ENCODE assay signal across 11 cellular contexts in the genomic region with DNA sequence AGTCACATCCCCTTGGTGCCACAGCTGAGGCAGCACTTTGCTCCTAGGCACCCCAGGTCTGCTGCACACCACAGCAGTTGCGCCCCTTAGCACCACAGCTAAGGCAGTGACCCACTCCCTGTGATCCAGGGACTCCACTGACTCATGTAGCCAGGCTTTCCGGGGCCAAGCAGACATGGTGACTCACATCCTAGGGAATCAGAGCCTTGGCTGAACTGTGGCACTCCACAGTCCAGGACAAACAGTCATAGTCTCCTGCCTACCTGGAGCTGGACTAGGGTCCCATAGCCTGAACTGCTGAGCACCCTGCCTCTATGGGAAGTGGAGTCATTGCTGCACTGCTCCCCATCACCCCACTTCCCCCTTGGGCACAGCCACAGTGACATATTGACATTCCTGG.
A peak's percentile ranks its signal among the peaks of the same experiment; 100 is the strongest.
DNase-seq lines count a peak whose midpoint lies in the region; ATAC-seq and TF ChIP-seq lines count a peak whose summit lies in the region.
"Had no signal": no experiment of that assay in that cellular context is flagged by ENCODE, and none has a peak within 500 bp of the region (broad histone marks: within the 10 kb centered on the region; RNA-seq: fewer than 3 reads in every experiment).

No MANE protein-coding gene starts in this region.

- H3K79me2 ChIP-seq in GM23248 (ENCODE audit: insufficient read depth) = no peaks in the 10 kb centered on the region
- H3K79me2 ChIP-seq in fibroblast of lung (ENCODE audit: control insufficient read depth, insufficient read depth, low read length) = no peaks in the 10 kb centered on the region

- peaks cover 36% of the 10 kb centered on the region for H3K4me1 ChIP-seq in GM23248 (ENCODE audit: insufficient read depth)
- peaks cover 4% of the 10 kb centered on the region for H3K4me1 ChIP-seq in SJCRH30
- peaks cover 14% of the 10 kb centered on the region for H3K4me1 ChIP-seq in fibroblast of lung (ENCODE audit: control insufficient read depth, extremely low read depth, insufficient read depth, low read length)

- peak overlapping the region; percentile 72 for H3K27ac ChIP-seq in GM23248
- no peak overlapping the region for H3K27ac ChIP-seq in SJCRH30
- peak overlapping the region; percentile 56 for H3K27ac ChIP-seq in fibroblast of lung (ENCODE audit: insufficient read depth, low read length)
- H3K27ac ChIP-seq: SK-N-MC had no signal

- H3K27me3 ChIP-seq in GM23248 (replicated peaks; ENCODE audit: insufficient read depth) = no peaks in the 10 kb centered on the region
- no peaks in the 10 kb centered on the region for H3K27me3 ChIP-seq in SJCRH30
- H3K27me3 ChIP-seq in fibroblast of lung (ENCODE audit: control insufficient read depth, insufficient read depth, low read length) = no peaks in the 10 kb centered on the region

- no peaks in the 10 kb centered on the region for H3K36me3 ChIP-seq in GM23248 (ENCODE audit: low read depth)
- no peaks in the 10 kb centered on the region for H3K36me3 ChIP-seq in SJCRH30
- no peaks in the 10 kb centered on the region for H3K36me3 ChIP-seq in fibroblast of lung (ENCODE audit: control insufficient read depth, insufficient read depth, low read length)

- in situ Hi-C loops in GM23248 (cut with MboI) = no loop called here

- ATAC-seq in GM19467 (IDR thresholded peaks at IDR 0.05; ENCODE audit: unreplicated experiment) (no peak), left lobe of liver (no peak)
- ATAC-seq: activated CD8-positive, alpha-beta memory T cell treated with anti-CD3 and anti-CD28 coated beads, Interleukin-2, amount 10 ng/mL, durations not matched to agents 7 days and 5 days had no signal

- no peak overlapping the region for H3K4me3 ChIP-seq in GM23248
- no peak overlapping the region for H3K4me3 ChIP-seq in SJCRH30
- H3K4me3 ChIP-seq in fibroblast of lung (replicated peaks in 1 of 4; ENCODE audit: control extremely low read depth in 1 of 4, insufficient read depth in 1 of 4, low read depth in 3 of 4, low read length in 4 of 4) = no peak overlapping the region
- no peak overlapping the region for H3K4me3 ChIP-seq in skeletal muscle cell (ENCODE audit: low read depth, low read length)
- H3K4me3 ChIP-seq: SK-N-MC had no signal

- H3F3A ChIP-seq in GM23248 (ENCODE audit: insufficient read depth) = peaks cover 4% of the 10 kb centered on the region; the same call in 1 of the 2 replicates

- H3K9ac ChIP-seq in GM23248 (peak overlapping the region; percentile 56; the same call in 1 of the 2 replicates), fibroblast of lung (ENCODE audit: insufficient read depth, low read length) (no peak overlapping the region)

- no peaks in the 10 kb centered on the region for H3K9me3 ChIP-seq in GM23248 (ENCODE audit: low read depth)
- H3K9me3 ChIP-seq in SJCRH30 (replicated peaks) = 0 out of 2 replicates have a peak, but pooled peaks cover 3% of the 10 kb centered on the region
- H3K9me3 ChIP-seq in fibroblast of lung (ENCODE audit: control insufficient read depth, insufficient read depth, low read depth, low read length) = no peaks in the 10 kb centered on the region

- H2AFZ ChIP-seq in GM23248 (peak overlapping the region; percentile 60), fibroblast of lung (ENCODE audit: low read length) (peak overlapping the region; percentile 34)

- H3K9me2 ChIP-seq in GM23248 (ENCODE audit: insufficient read depth) = no peaks in the 10 kb centered on the region

- DNase-seq in GM23248 = peak; percentile 95
- peak; percentile 28 to 34 for DNase-seq in SJCRH30
- DNase-seq in fibroblast of lung (ENCODE audit: low read depth in 2 of 2) = peak; percentile 69 to 97
- peak; percentile 60 for DNase-seq in skeletal muscle cell (ENCODE audit: low read depth)
- DNase-seq in RPMI8226 = no peak
- DNase-seq in NCI-H1930 (lab: John Stamatoyannopoulos, UW) = no peak
- no peak for DNase-seq in left lobe of liver (ENCODE audit: low spot score)
- DNase-seq: activated CD8-positive, alpha-beta memory T cell treated with anti-CD3 and anti-CD28 coated beads, Interleukin-2, amount 10 ng/mL, durations not matched to agents 7 days and 5 days; nucleus accumbens had no signal

- WGBS in GM23248 (ENCODE audit: low coverage in 1 of 2, low lambda C conversion rate in 2 of 2, missing lambda C conversion rate in 2 of 2), 2 experiments = 9 to 17% methylated on average over 2 of the region's 2 CpGs

- no peak for TF ChIP-seq CTCF in fibroblast of lung (conservative IDR thresholded peaks at IDR 0.05 in 1 of 2, IDR thresholded peaks at IDR 0.05 in 1 of 2; ENCODE audit: low read depth in 1 of 2, low read length in 2 of 2)

- H4K20me1 ChIP-seq in GM23248 (ENCODE audit: insufficient read depth) = no peaks in the 10 kb centered on the region
- H4K20me1 ChIP-seq in fibroblast of lung (ENCODE audit: control insufficient read depth, extremely low read depth, insufficient read depth, low read length) = no peaks in the 10 kb centered on the region

- peak overlapping the region; percentile 25 for H3K4me2 ChIP-seq in GM23248 (ENCODE audit: unreplicated experiment)
- peak overlapping the region; percentile 52 for H3K4me2 ChIP-seq in fibroblast of lung (ENCODE audit: extremely low read depth, insufficient read depth, low read length)

Comparison
In these comparisons a context has a peak if more than half of its experiments do, and no peak if none do; other contexts are left out.
1. DNase-seq: peak in GM23248 (single experiment), SJCRH30 (2 of 2), fibroblast of lung (2 of 2) and skeletal muscle cell (single experiment); none in RPMI8226 (single experiment), NCI-H1930 (0 of 2) and left lobe of liver (single experiment).